18 cellular contexts compared by ENCODE assay signal in the genomic region with DNA sequence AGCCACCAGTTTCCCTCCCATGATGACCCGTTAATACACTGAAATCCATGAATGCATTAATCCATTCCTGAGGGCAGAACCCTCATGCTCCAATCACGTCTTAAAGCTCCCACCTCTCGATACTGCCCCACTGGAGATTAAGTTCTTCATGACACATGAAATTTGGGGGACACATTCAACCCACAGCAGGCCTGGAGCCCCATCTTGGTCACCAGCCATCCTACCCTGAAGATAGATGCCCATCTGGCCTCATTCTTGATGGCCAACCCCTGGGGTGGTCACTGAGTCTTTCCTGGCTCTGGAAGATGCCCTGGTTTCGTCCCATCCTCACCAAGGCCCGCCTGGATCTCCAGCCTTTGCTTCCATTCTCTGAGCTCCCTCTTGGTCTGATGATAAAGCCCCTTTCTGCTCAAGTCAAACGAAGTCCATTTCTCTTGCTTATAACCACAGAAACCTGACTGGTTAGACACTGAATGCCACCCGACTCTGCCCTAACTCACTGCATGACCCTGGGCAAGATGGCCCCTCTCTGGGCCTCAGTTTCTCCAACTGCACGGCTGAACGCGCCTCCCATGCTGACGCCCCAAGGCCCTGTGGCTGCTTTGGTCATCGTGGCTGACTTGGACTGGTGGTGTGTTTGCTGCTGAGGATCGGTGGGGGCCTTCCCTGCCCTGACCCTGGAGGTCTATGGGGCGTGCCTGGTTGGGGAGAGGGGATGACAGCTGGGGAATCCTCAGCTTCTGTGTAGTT.
A peak's percentile ranks its signal among the peaks of the same experiment; 100 is the strongest.
DNase-seq lines count a peak whose midpoint lies in the region; ATAC-seq and TF ChIP-seq lines count a peak whose summit lies in the region.
"Had no signal": no experiment of that assay in that cellular context is flagged by ENCODE, and none has a peak within 500 bp of the region (broad histone marks: within the 10 kb centered on the region; RNA-seq: fewer than 3 reads in every experiment).

No MANE protein-coding gene starts in this region.

- ATAC-seq in left cardiac atrium, result no peak
- ATAC-seq in right cardiac atrium, result no peak
- no peak for ATAC-seq in GM19397 (IDR thresholded peaks at IDR 0.05; ENCODE audit: unreplicated experiment)
- no peak for ATAC-seq in GM21390 (IDR thresholded peaks at IDR 0.05; ENCODE audit: unreplicated experiment)

- H3K27ac ChIP-seq in left ventricle myocardium inferior (replicated peaks) (peak overlapping the region; percentile 93), right cardiac atrium (ENCODE audit: low read length) (peak overlapping the region; percentile 55), prostate gland (peak overlapping the region; percentile 14 to 71)
- H3K27ac ChIP-seq: HL-60 had no signal

- WGBS in right cardiac atrium, result 90% methylated on average over 14 of the region's 14 CpGs
- WGBS in prostate gland, result 89% methylated on average over 14 of the region's 14 CpGs

- no peak for TF ChIP-seq CTCF in left ventricle myocardium inferior (IDR thresholded peaks at IDR 0.05; ENCODE audit: borderline replicate concordance)
- no peak for TF ChIP-seq CTCF in prostate gland (IDR thresholded peaks at IDR 0.05)

- no peaks in the 10 kb centered on the region for H3K27me3 ChIP-seq in left ventricle myocardium inferior (ENCODE audit: low read depth)
- H3K27me3 ChIP-seq in right cardiac atrium (ENCODE audit: control insufficient read depth, insufficient read depth), result no peaks in the 10 kb centered on the region
- H3K27me3 ChIP-seq in prostate gland (replicated peaks; ENCODE audit: insufficient read depth), result no peaks in the 10 kb centered on the region

- H3K9me3 ChIP-seq in left ventricle myocardium inferior (replicated peaks) (no peaks in the 10 kb centered on the region), right cardiac atrium (ENCODE audit: control insufficient read depth, low read length) (no peaks in the 10 kb centered on the region), prostate gland (no peaks in the 10 kb centered on the region)
- H3K9me3 ChIP-seq: HAP-1, mucosa of descending colon, SK-N-SH had no signal

- DNase-seq in left ventricle myocardium inferior (no peak), left cardiac atrium (no peak), right cardiac atrium (peak in 1 of 3 donors; percentile 56), prostate gland (ENCODE audit: low spot score) (no peak), activated gamma-delta T cell treated with Interleukin-2 at 50 U/mL for 16 hours (no peak), COLO668 (lab: John Stamatoyannopoulos, UW; ENCODE audit: unreplicated experiment) (no peak)
- DNase-seq: amniotic stem cell; effector CD4-positive, alpha-beta T cell; Kasumi-1; NCI-H1694; retina; SK-N-SH; stimulated activated naive CD4-positive, alpha-beta T cell treated with Interleukin-2 at 50 U/mL for 16 hours had no signal

- H3K4me1 ChIP-seq in left ventricle myocardium inferior (peaks cover 61% of the 10 kb centered on the region), right cardiac atrium (ENCODE audit: control insufficient read depth, insufficient read depth, low read length) (peaks cover 5% of the 10 kb centered on the region), prostate gland (replicated peaks) (peaks cover 8% of the 10 kb centered on the region)

- H3K36me3 ChIP-seq in left ventricle myocardium inferior, result no peaks in the 10 kb centered on the region
- H3K36me3 ChIP-seq in prostate gland, result no peaks in the 10 kb centered on the region
- H3K36me3 ChIP-seq: HAP-1 had no signal

- no peak for TF ChIP-seq POLR2A in prostate gland (IDR thresholded peaks at IDR 0.05)

- intact Hi-C loops in left ventricle myocardium inferior (cut with micrococcal nuclease) (no loop called here), left cardiac atrium (cut with DNase I) (loop anchor here in 1 of 2 donors (10.0 kb wide), 1 partner anchor 52 kb away; no protein-coding TSS in a partner anchor), right cardiac atrium (cut with DNase I) (loop anchor here in 1 of 4 donors (5.0 kb wide), 1 partner anchor 54 kb away; no protein-coding TSS in a partner anchor), prostate gland (cut with DNase I) (loop anchor here (5.0 kb wide), 2 partner anchors 166 to 181 kb away; no protein-coding TSS in a partner anchor)

- H3K4me3 ChIP-seq in left ventricle myocardium inferior, result no peak overlapping the region
- no peak overlapping the region for H3K4me3 ChIP-seq in right cardiac atrium (ENCODE audit: low read length)
- H3K4me3 ChIP-seq in prostate gland, result no peak overlapping the region
- H3K4me3 ChIP-seq: HAP-1, mucosa of descending colon had no signal

Comparison
In these comparisons a context has a peak if more than half of its experiments do, and no peak if none do; other contexts are left out.
1. H3K27ac ChIP-seq: peak in every context shown above with its lines; median percentile 93 in left ventricle myocardium inferior; 55 in right cardiac atrium; 42 in prostate gland.